10 cellular contexts compared by ENCODE assay signal in genomic region chr10:122461729-122462532, GRCh38. TPM values are rescaled to one million over a fixed set of nuclear protein-coding genes. Genes with fewer than 3 reads are reported as not detected.
DNase-seq lines count a peak whose midpoint lies in the region; ATAC-seq and TF ChIP-seq lines count a peak whose summit lies in the region.
"Had no signal": no experiment of that assay in that cellular context is flagged by ENCODE, and none has a peak within 500 bp of the region (broad histone marks: within the 10 kb centered on the region; RNA-seq: fewer than 3 reads in every experiment).

No MANE protein-coding gene starts in this region.

- peaks cover 22 to 53% (median 39%) of the 10 kb centered on the region in 4 donors for H3K4me1 ChIP-seq in stomach

- peaks cover 0 to 63% (median 14%) of the 10 kb centered on the region in 3 donors for H3K27me3 ChIP-seq in stomach

- peaks cover 19% of the 10 kb centered on the region for H3K36me3 Mint-ChIP-seq in MCF 10A (ENCODE audit: insufficient read depth, unreplicated experiment)

- CTCF ChIA-PET in MCF 10A (lab: Yijun Ruan, JAX), result interaction anchor here (0.6 to 1.0 kb wide), 4 partner anchors 16 to 321 kb away, joined by 3 read pairs; no protein-coding TSS in a partner anchor

- no peaks in the 10 kb centered on the region for H3K9me3 Mint-ChIP-seq in MCF 10A (ENCODE audit: unreplicated experiment)

- BruUV-seq in MCF 10A (replicated peaks; lab: Mats Ljungman, UMichigan), result no TSS peak

- H3K4me3 Mint-ChIP-seq in MCF 10A (ENCODE audit: unreplicated experiment), result peak overlapping the region; percentile 99

- 0 to 2% (median 1%) methylated on average over 13 to 95 of the region's 95 CpGs for WGBS in stomach, 5 donors

- H3K27me3 Mint-ChIP-seq in MCF 10A (ENCODE audit: insufficient read depth, unreplicated experiment), result no peaks in the 10 kb centered on the region

- H3K27ac Mint-ChIP-seq in MCF 10A (ENCODE audit: low read depth, unreplicated experiment), result no peak overlapping the region

- peak; percentile 72 for ATAC-seq in left colon
- no peak for ATAC-seq in HG03442 (IDR thresholded peaks at IDR 0.05; ENCODE audit: unreplicated experiment)
- ATAC-seq in HG02571 (IDR thresholded peaks at IDR 0.05; ENCODE audit: unreplicated experiment), result no peak
- no peak for ATAC-seq in GM19397 (IDR thresholded peaks at IDR 0.05; ENCODE audit: unreplicated experiment)

- DNase-seq in NCI-H2227 (lab: John Stamatoyannopoulos, UW; ENCODE audit: unreplicated experiment) (peak; percentile 8), NCI-H2227 treated with DMSO at 0.1 percent for 48 hours (lab: John Stamatoyannopoulos, UW) (no peak), MCF 10A (ENCODE audit: unreplicated experiment) (peak; percentile 42), left colon (peak in 1 of 2 donors; percentile 47), stomach (peak; percentile 46)

- TF ChIP-seq POLR2A in stomach (IDR thresholded peaks at IDR 0.05), result no peak

- H3K4me3 ChIP-seq in stomach, result peak overlapping the region; percentile 60 to 81 (median 72)

- no peaks in the 10 kb centered on the region for H3K36me3 ChIP-seq in stomach

- TF ChIP-seq EP300 in stomach (IDR thresholded peaks at IDR 0.05), result no peak

- TF ChIP-seq CTCF in MCF 10A (IDR thresholded peaks at IDR 0.05; ENCODE audit: unreplicated experiment) (no peak), stomach (IDR thresholded peaks at IDR 0.05) (no peak)

- intact Hi-C loops in MCF 10A (cut with micrococcal nuclease) (loop anchor here (1.0 kb wide), 1 partner anchor 48 kb away; no protein-coding TSS in a partner anchor), left colon (cut with DNase I, micrococcal nuclease) (no loop called here), stomach (cut with DNase I; ENCODE audit: low total_unique reads) (no loop called here)

- H3K27ac ChIP-seq in stomach, result peak overlapping the region; percentile 9 to 92 (median 80)
- H3K27ac ChIP-seq: C4-2B had no signal

- H3K9me3 ChIP-seq in stomach, result no peaks in the 10 kb centered on the region

- POLR2A ChIA-PET in MCF 10A (lab: Yijun Ruan, JAX), result interaction anchor here (0.6 to 15.0 kb wide), 10 partner anchors 8 to 104 kb away, joined by 3 to 291 read pairs (median 4); no protein-coding TSS in a partner anchor

- peaks cover 34% of the 10 kb centered on the region for H3K4me1 Mint-ChIP-seq in MCF 10A (ENCODE audit: insufficient read depth, unreplicated experiment)

RNA-seq across cellular contexts. Expression of gene HTRA1, which starts 0.6 kb away (rescaled TPM):
- total RNA-seq in MCF 10A (2022), result 157 and 175 TPM in 2 replicates
- 10 to 100 TPM; 14.6 to 37.0 TPM for total RNA-seq in left colon
- total RNA-seq in stomach, result 10 to 100 TPM; 45.9 to 81.2 (median 69.5) TPM
- 10 to 100 TPM; 26.3 to 31.5 (median 27.0) TPM for polyA plus RNA-seq in stomach

RNA-seq across cellular contexts. Expression of gene ARMS2, which starts 7.5 kb away (rescaled TPM):
- total RNA-seq in MCF 10A (2022) (not detected in 2 replicates), left colon (not detected), stomach (not detected)
- not detected for polyA plus RNA-seq in stomach
- total RNA-seq: SK-MEL-5 had no signal
